1 cellular context compared by ENCODE assay signal in genomic region chr15:70078578-70079417, GRCh38.
TF ChIP-seq lines count a peak whose summit lies in the region.

No MANE protein-coding gene starts in this region.

TF ChIP-seq in HepG2, 621 proteins besides CTCF, POLR2A, EP300 and RAD21 (continued from another document and continues in another):
- TF ChIP-seq ZFP1 (CRISPR knock-in tag; IDR thresholded peaks at IDR 0.05) (no peak), GABPB1 (CRISPR knock-in tag; IDR thresholded peaks at IDR 0.05) (peak; percentile 30; the same call in 1 of the 2 replicates), ZBTB4 (CRISPR knock-in tag; IDR thresholded peaks at IDR 0.05; ENCODE audit: borderline replicate concordance) (peak; percentile 69; the same call in 1 of the 2 replicates), PCBP1 (IDR thresholded peaks at IDR 0.05; ENCODE audit: borderline replicate concordance, low read depth, low read length) (no peak), SOX5 (CRISPR knock-in tag; IDR thresholded peaks at IDR 0.05; ENCODE audit: borderline replicate concordance) (peak; percentile 82), ZNF572 (CRISPR knock-in tag; IDR thresholded peaks at IDR 0.05) (no peak), DPF2 (CRISPR knock-in tag; IDR thresholded peaks at IDR 0.05; ENCODE audit: borderline replicate concordance, low read depth) (peak; percentile 61), KLF16 (CRISPR knock-in tag; IDR thresholded peaks at IDR 0.05) (peak in 1 of 2 experiments; percentile 68; a peak in 1 of 4 replicates), ZNF280D (CRISPR knock-in tag; IDR thresholded peaks at IDR 0.05) (peak; percentile 67), MED1 (CRISPR knock-in tag; IDR thresholded peaks at IDR 0.05) (peak; percentile 86), ZNF44 (CRISPR knock-in tag; IDR thresholded peaks at IDR 0.05) (no peak), ZNF350 (CRISPR knock-in tag; IDR thresholded peaks at IDR 0.05; ENCODE audit: borderline replicate concordance, low read depth) (peak; percentile 82; the same call in 1 of the 2 replicates), SMAD3 (CRISPR knock-in tag; IDR thresholded peaks at IDR 0.05) (peak; percentile 57; the same call in 1 of the 2 replicates), ZSCAN9 (CRISPR knock-in tag; IDR thresholded peaks at IDR 0.05; ENCODE audit: borderline replicate concordance) (0 out of 2 replicates have a peak, but pooled peaks have one; percentile 28), HNRNPLL (IDR thresholded peaks at IDR 0.05; ENCODE audit: low read depth, low read length, poor library complexity, severe bottlenecking) (no peak), WIZ (CRISPR knock-in tag; IDR thresholded peaks at IDR 0.05) (peak; percentile 17; the same call in 1 of the 2 replicates), MBD4 (IDR thresholded peaks at IDR 0.05; ENCODE audit: borderline replicate concordance, low read length) (no peak), ZNF101 (CRISPR knock-in tag; IDR thresholded peaks at IDR 0.05; ENCODE audit: borderline replicate concordance, low read depth) (0 out of 2 replicates have a peak, but pooled peaks have one; percentile 38), CBX2 (IDR thresholded peaks at IDR 0.05; ENCODE audit: low read depth, low read length) (no peak), CBX2 (CRISPR knock-in tag; IDR thresholded peaks at IDR 0.05; ENCODE audit: low read depth) (peak; percentile 68; the same call in 1 of the 2 replicates), ZNF839 (CRISPR knock-in tag; IDR thresholded peaks at IDR 0.05; ENCODE audit: borderline replicate concordance) (peak; percentile 50; the same call in 1 of the 2 replicates), ZNF850 (CRISPR knock-in tag; conservative IDR thresholded peaks at IDR 0.05) (no peak), PHF8 (CRISPR knock-in tag; IDR thresholded peaks at IDR 0.05) (peak; percentile 40; the same call in 1 of the 2 replicates), HNF4A (CRISPR knock-in tag; IDR thresholded peaks at IDR 0.05) (peak; percentile 88), KLF9 (CRISPR knock-in tag; IDR thresholded peaks at IDR 0.05; ENCODE audit: low read depth) (0 out of 2 replicates have a peak, but pooled peaks have one; percentile 12), YY1 (IDR thresholded peaks at IDR 0.05; ENCODE audit: insufficient read depth, insufficient replicate concordance, low read depth, low read length) (peak; percentile 53), SP5 (CRISPR knock-in tag; IDR thresholded peaks at IDR 0.05; ENCODE audit: borderline replicate concordance, low read depth) (peak; percentile 77), EEA1 (CRISPR knock-in tag; IDR thresholded peaks at IDR 0.05; ENCODE audit: borderline replicate concordance) (no peak), KDM6A (CRISPR knock-in tag; IDR thresholded peaks at IDR 0.05; ENCODE audit: low read depth) (peak; percentile 20; the same call in 1 of the 2 replicates), ZNF564 (CRISPR knock-in tag; IDR thresholded peaks at IDR 0.05) (no peak), MYPOP (CRISPR knock-in tag; IDR thresholded peaks at IDR 0.05) (0 out of 2 replicates have a peak, but pooled peaks have one; percentile 27), ZNF687 (CRISPR knock-in tag; IDR thresholded peaks at IDR 0.05) (peak; percentile 87), ZNF724P (CRISPR knock-in tag; IDR thresholded peaks at IDR 0.05; ENCODE audit: borderline replicate concordance) (no peak), PLRG1 (conservative IDR thresholded peaks at IDR 0.05) (no peak)
- TF ChIP-seq, protein P1, sequence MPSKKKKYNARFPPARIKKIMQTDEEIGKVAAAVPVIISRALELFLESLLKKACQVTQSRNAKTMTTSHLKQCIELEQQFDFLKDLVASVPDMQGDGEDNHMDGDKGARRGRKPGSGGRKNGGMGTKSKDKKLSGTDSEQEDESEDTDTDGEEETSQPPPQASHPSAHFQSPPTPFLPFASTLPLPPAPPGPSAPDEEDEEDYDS (CRISPR knock-in tag; IDR thresholded peaks at IDR 0.05): peak; percentile 38; the same call in 1 of the 2 replicates
- TF ChIP-seq, protein P2, sequence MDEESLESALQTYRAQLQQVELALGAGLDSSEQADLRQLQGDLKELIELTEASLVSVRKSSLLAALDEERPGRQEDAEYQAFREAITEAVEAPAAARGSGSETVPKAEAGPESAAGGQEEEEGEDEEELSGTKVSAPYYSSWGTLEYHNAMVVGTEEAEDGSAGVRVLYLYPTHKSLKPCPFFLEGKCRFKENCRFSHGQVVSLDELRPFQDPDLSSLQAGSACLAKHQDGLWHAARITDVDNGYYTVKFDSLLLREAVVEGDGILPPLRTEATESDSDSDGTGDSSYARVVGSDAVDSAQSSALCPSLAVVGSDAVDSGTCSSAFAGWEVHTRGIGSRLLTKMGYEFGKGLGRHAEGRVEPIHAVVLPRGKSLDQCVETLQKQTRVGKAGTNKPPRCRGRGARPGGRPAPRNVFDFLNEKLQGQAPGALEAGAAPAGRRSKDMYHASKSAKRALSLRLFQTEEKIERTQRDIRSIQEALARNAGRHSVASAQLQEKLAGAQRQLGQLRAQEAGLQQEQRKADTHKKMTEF (CRISPR knock-in tag; IDR thresholded peaks at IDR 0.05): peak; percentile 79; the same call in 1 of the 2 replicates
- TF ChIP-seq, protein P3, sequence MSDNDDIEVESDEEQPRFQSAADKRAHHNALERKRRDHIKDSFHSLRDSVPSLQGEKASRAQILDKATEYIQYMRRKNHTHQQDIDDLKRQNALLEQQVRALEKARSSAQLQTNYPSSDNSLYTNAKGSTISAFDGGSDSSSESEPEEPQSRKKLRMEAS (IDR thresholded peaks at IDR 0.05): peak; percentile 94
- TF ChIP-seq, protein P4, sequence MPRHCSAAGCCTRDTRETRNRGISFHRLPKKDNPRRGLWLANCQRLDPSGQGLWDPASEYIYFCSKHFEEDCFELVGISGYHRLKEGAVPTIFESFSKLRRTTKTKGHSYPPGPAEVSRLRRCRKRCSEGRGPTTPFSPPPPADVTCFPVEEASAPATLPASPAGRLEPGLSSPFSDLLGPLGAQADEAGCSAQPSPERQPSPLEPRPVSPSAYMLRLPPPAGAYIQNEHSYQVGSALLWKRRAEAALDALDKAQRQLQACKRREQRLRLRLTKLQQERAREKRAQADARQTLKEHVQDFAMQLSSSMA (CRISPR knock-in tag; IDR thresholded peaks at IDR 0.05): 0 out of 2 replicates have a peak, but pooled peaks have one; percentile 47
- TF ChIP-seq, protein P5, sequence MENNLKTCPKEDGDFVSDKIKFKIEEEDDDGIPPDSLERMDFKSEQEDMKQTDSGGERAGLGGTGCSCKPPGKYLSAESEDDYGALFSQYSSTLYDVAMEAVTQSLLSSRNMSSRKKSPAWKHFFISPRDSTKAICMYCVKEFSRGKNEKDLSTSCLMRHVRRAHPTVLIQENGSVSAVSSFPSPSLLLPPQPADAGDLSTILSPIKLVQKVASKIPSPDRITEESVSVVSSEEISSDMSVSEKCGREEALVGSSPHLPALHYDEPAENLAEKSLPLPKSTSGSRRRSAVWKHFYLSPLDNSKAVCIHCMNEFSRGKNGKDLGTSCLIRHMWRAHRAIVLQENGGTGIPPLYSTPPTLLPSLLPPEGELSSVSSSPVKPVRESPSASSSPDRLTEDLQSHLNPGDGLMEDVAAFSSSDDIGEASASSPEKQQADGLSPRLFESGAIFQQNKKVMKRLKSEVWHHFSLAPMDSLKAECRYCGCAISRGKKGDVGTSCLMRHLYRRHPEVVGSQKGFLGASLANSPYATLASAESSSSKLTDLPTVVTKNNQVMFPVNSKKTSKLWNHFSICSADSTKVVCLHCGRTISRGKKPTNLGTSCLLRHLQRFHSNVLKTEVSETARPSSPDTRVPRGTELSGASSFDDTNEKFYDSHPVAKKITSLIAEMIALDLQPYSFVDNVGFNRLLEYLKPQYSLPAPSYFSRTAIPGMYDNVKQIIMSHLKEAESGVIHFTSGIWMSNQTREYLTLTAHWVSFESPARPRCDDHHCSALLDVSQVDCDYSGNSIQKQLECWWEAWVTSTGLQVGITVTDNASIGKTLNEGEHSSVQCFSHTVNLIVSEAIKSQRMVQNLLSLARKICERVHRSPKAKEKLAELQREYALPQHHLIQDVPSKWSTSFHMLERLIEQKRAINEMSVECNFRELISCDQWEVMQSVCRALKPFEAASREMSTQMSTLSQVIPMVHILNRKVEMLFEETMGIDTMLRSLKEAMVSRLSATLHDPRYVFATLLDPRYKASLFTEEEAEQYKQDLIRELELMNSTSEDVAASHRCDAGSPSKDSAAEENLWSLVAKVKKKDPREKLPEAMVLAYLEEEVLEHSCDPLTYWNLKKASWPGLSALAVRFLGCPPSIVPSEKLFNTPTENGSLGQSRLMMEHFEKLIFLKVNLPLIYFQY (CRISPR knock-in tag; IDR thresholded peaks at IDR 0.05; ENCODE audit: borderline replicate concordance): peak; percentile 76; the same call in 1 of the 2 replicates
- TF ChIP-seq, protein P6, sequence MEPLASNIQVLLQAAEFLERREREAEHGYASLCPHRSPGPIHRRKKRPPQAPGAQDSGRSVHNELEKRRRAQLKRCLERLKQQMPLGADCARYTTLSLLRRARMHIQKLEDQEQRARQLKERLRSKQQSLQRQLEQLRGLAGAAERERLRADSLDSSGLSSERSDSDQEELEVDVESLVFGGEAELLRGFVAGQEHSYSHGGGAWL (CRISPR knock-in tag; IDR thresholded peaks at IDR 0.05): peak; percentile 51; the same call in 1 of the 2 replicates
